In genomic region chr10:79068562-79069324, GRCh38 we compare ENCODE assay signal across 1 cellular context.
TF ChIP-seq lines count a peak whose summit lies in the region.

Gene ZMIZ1, plus strand, starts transcription at chr10:79068966. Its CDS starts 132,667 bp downstream, at chr10:79201633.

TF ChIP-seq in HepG2, 621 proteins besides CTCF, POLR2A, EP300 and RAD21 (continued from another document and continues in another):
- TF ChIP-seq HNF1A (IDR thresholded peaks at IDR 0.05; ENCODE audit: low read depth) = no peak
- no peak for TF ChIP-seq HNF1A (CRISPR knock-in tag; IDR thresholded peaks at IDR 0.05; ENCODE audit: borderline replicate concordance)
- no peak for TF ChIP-seq CBX1 (IDR thresholded peaks at IDR 0.05; ENCODE audit: low read depth)
- TF ChIP-seq ZBTB14 (CRISPR knock-in tag; IDR thresholded peaks at IDR 0.05) = no peak
- no peak for TF ChIP-seq SMARCE1 (IDR thresholded peaks at IDR 0.05; ENCODE audit: borderline replicate concordance)
- TF ChIP-seq ARHGAP35 (CRISPR knock-in tag; IDR thresholded peaks at IDR 0.05; ENCODE audit: borderline replicate concordance) = no peak
- TF ChIP-seq ZNF10 (CRISPR knock-in tag; IDR thresholded peaks at IDR 0.05; ENCODE audit: borderline replicate concordance, low read depth) = no peak
- no peak for TF ChIP-seq HNRNPL (IDR thresholded peaks at IDR 0.05; ENCODE audit: low read depth, low read length)
- no peak for TF ChIP-seq FOXK1 (CRISPR knock-in tag; IDR thresholded peaks at IDR 0.05; ENCODE audit: borderline replicate concordance, low read depth)
- no peak for TF ChIP-seq USF2 (IDR thresholded peaks at IDR 0.05; ENCODE audit: low read depth, low read length)
- no peak for TF ChIP-seq USF2 (CRISPR knock-in tag; IDR thresholded peaks at IDR 0.05; ENCODE audit: borderline replicate concordance)
- TF ChIP-seq ZNF282 (IDR thresholded peaks at IDR 0.05; ENCODE audit: partially characterized antibody) = no peak
- TF ChIP-seq GLI4 (CRISPR knock-in tag; IDR thresholded peaks at IDR 0.05; ENCODE audit: borderline replicate concordance) = no peak
- TF ChIP-seq ZBTB33 (CRISPR knock-in tag; IDR thresholded peaks at IDR 0.05) = no peak
- TF ChIP-seq SNAPC2 (CRISPR knock-in tag; IDR thresholded peaks at IDR 0.05) = no peak
- no peak for TF ChIP-seq ZNF766 (CRISPR knock-in tag; IDR thresholded peaks at IDR 0.05; ENCODE audit: borderline replicate concordance)
- no peak for TF ChIP-seq KAT2B (IDR thresholded peaks at IDR 0.05; ENCODE audit: borderline replicate concordance, low read depth, low read length)
- no peak for TF ChIP-seq ZBTB10 (CRISPR knock-in tag; IDR thresholded peaks at IDR 0.05; ENCODE audit: borderline replicate concordance)
- TF ChIP-seq PRDM4 (CRISPR knock-in tag; IDR thresholded peaks at IDR 0.05; ENCODE audit: borderline replicate concordance) = no peak
- TF ChIP-seq PRPF4 (IDR thresholded peaks at IDR 0.05; ENCODE audit: low read depth, low read length, poor library complexity, severe bottlenecking) = no peak
- peak; percentile 91 for TF ChIP-seq SIN3A (IDR thresholded peaks at IDR 0.05; ENCODE audit: borderline replicate concordance, low read depth, low read length)
- no peak for TF ChIP-seq ZNF781 (CRISPR knock-in tag; IDR thresholded peaks at IDR 0.05; ENCODE audit: borderline replicate concordance, not compliant biosample characterization)
- TF ChIP-seq GTF3A (CRISPR knock-in tag; conservative IDR thresholded peaks at IDR 0.05) = no peak
- TF ChIP-seq TARDBP (CRISPR knock-in tag; IDR thresholded peaks at IDR 0.05) = no peak; the same call in 1 of the 2 replicates
- TF ChIP-seq SNRNP70 (IDR thresholded peaks at IDR 0.05; ENCODE audit: low read depth, low read length) = no peak
- TF ChIP-seq IKZF4 (CRISPR knock-in tag; IDR thresholded peaks at IDR 0.05; ENCODE audit: borderline replicate concordance, low read depth, not compliant biosample characterization) = no peak
- TF ChIP-seq NBN (conservative IDR thresholded peaks at IDR 0.05) = no peak
- no peak for TF ChIP-seq ZFP90 (CRISPR knock-in tag; IDR thresholded peaks at IDR 0.05; ENCODE audit: borderline replicate concordance)
- no peak for TF ChIP-seq ZFP62 (CRISPR knock-in tag; IDR thresholded peaks at IDR 0.05)
- no peak for TF ChIP-seq GRHL1 (CRISPR knock-in tag; conservative IDR thresholded peaks at IDR 0.05)
- TF ChIP-seq XRCC5 (optimal IDR thresholded peaks at IDR 0.05; ENCODE audit: low read length) = peak; percentile 50
- TF ChIP-seq TFDP1 (CRISPR knock-in tag; IDR thresholded peaks at IDR 0.05; ENCODE audit: borderline replicate concordance) = 0 out of 2 replicates have a peak, but pooled peaks have one; percentile 14
- TF ChIP-seq ETV5 (CRISPR knock-in tag; IDR thresholded peaks at IDR 0.05; ENCODE audit: borderline replicate concordance) = peak; percentile 13; the same call in 1 of the 2 replicates
- peak; percentile 63; the same call in 1 of the 2 replicates for TF ChIP-seq BORCS8-MEF2B (CRISPR knock-in tag; IDR thresholded peaks at IDR 0.05)
- no peak for TF ChIP-seq NFKB2 (CRISPR knock-in tag; IDR thresholded peaks at IDR 0.05; ENCODE audit: borderline replicate concordance)
- TF ChIP-seq SOX6 (IDR thresholded peaks at IDR 0.05) = no peak
- peak; percentile 26; the same call in 1 of the 2 replicates for TF ChIP-seq SOX6 (CRISPR knock-in tag; IDR thresholded peaks at IDR 0.05)
- TF ChIP-seq ZNF772 (CRISPR knock-in tag; IDR thresholded peaks at IDR 0.05) = no peak
- TF ChIP-seq FUBP1 (CRISPR knock-in tag; IDR thresholded peaks at IDR 0.05; ENCODE audit: borderline replicate concordance) = no peak
- no peak for TF ChIP-seq ZNF335 (CRISPR knock-in tag; IDR thresholded peaks at IDR 0.05)
